Comparison of ENCODE assay signal across 1 cellular context in genomic region chr10:123558651-123559050, GRCh38.
TF ChIP-seq lines count a peak whose summit lies in the region.

No MANE protein-coding gene starts in this region.

TF ChIP-seq in GM12878, 131 proteins besides CTCF, POLR2A, EP300 and RAD21 (continued from another document):
- TF ChIP-seq NKRF (conservative IDR thresholded peaks at IDR 0.05) = no peak
